In genomic region chr4:169164669-169165415, GRCh38 we compare ENCODE assay signal across 21 cellular contexts.
DNase-seq lines count a peak whose midpoint lies in the region; ATAC-seq and TF ChIP-seq lines count a peak whose summit lies in the region.
"Had no signal": no experiment of that assay in that cellular context is flagged by ENCODE, and none has a peak within 500 bp of the region (broad histone marks: within the 10 kb centered on the region; RNA-seq: fewer than 3 reads in every experiment).

No MANE protein-coding gene starts in this region.

- no peaks in the 10 kb centered on the region for H3K9me3 Mint-ChIP-seq in neural crest cell
- H3K9me3 Mint-ChIP-seq: activated T-helper 2 cell treated with anti-CD3 and anti-CD28 coated beads, Interferon-gamma antibody, Interleukin-2, Interleukin-4, amounts not matched to agents 10 μg/mL and 5 μg/mL and 100 μg/mL, durations not matched to agents 14 hours and 24 hours and 36 hours; naive B cell; stimulated activated naive CD8-positive, alpha-beta T cell treated with anti-CD3 and anti-CD28 coated beads, Interleukin-15, Interleukin-2, amounts not matched to agents 100 ng/mL and 50 ng/mL, for 24 hours; T-cell had no signal

- TF ChIP-seq CTCF in IMR-90 (conservative IDR thresholded peaks at IDR 0.05; ENCODE audit: low read depth, low read length) = no peak
- TF ChIP-seq CTCF in choroid plexus epithelial cell (conservative IDR thresholded peaks at IDR 0.05; ENCODE audit: low read depth, low read length) = no peak
- no peak for TF ChIP-seq CTCF in neural crest cell (conservative IDR thresholded peaks at IDR 0.05)
- no peak for TF ChIP-seq CTCF in PC-3 (conservative IDR thresholded peaks at IDR 0.05; ENCODE audit: low read depth, low read length)

- H3K4me1 Mint-ChIP-seq in neural crest cell = peaks cover 21% of the 10 kb centered on the region
- H3K4me1 Mint-ChIP-seq: T-cell had no signal

- H3K27me3 ChIP-seq in IMR-90 (ENCODE audit: control insufficient read depth, insufficient read depth, low read length) = no peaks in the 10 kb centered on the region
- H3K27me3 ChIP-seq in PC-3 (ENCODE audit: low read length) = no peaks in the 10 kb centered on the region
- H3K27me3 ChIP-seq: esophagus muscularis mucosa, vagina had no signal

- DNase-seq in AG20443 (ENCODE audit: low spot score) (peak; percentile 68), IMR-90 (peak; percentile 32), choroid plexus epithelial cell (ENCODE audit: low read depth) (peak; percentile 37), neural crest cell (ENCODE audit: low read depth, low spot score) (no peak), superior temporal gyrus (ENCODE audit: extremely low spot score) (no peak), PC-3 (no peak)
- no peak for DNase-seq in central memory CD4-positive, alpha-beta T cell
- DNase-seq: anterior cingulate cortex; left ventricle myocardium superior; naive B cell; NCI-H2171; RPMI8226; stimulated activated CD4-positive, alpha-beta T cell treated with anti-CD3 and anti-CD28 coated beads, Interleukin-12 subunit alpha, Interleukin-12 subunit beta, amount 100 ng/mL, for 4 hours; T-cell had no signal

- peak overlapping the region; percentile 38 for H3K14ac ChIP-seq in IMR-90 (replicated peaks; ENCODE audit: low read depth, low read length)

- in situ Hi-C loops in IMR-90 (cut with MboI; ENCODE audit: low sequenced_read_pairs) = no loop called here

- H3K4me2 ChIP-seq in IMR-90 (ENCODE audit: low read depth, low read length) = peak overlapping the region; percentile 23; the same call in 1 of the 2 replicates
- no peak overlapping the region for H3K4me2 ChIP-seq in PC-3 (ENCODE audit: low read length)

- H2BK15ac ChIP-seq in IMR-90 (ENCODE audit: low read depth, low read length) = 0 out of 3 replicates have a peak overlapping the region, but pooled peaks have one; percentile 12

- peaks cover 97% of the 10 kb centered on the region for H3K79me2 ChIP-seq in PC-3 (ENCODE audit: low read length)

- H3K9ac ChIP-seq in IMR-90 (ENCODE audit: low read depth, low read length) = no peak overlapping the region
- H3K9ac ChIP-seq in PC-3 (ENCODE audit: low read length) = no peak overlapping the region

- no peaks in the 10 kb centered on the region for H3K9me2 ChIP-seq in PC-3 (replicated peaks; ENCODE audit: low read length)

- intact Hi-C loops in IMR-90 (cut with micrococcal nuclease) (no loop called here), PC-3 (cut with micrococcal nuclease) (no loop called here)

- H3K4ac ChIP-seq in IMR-90 (ENCODE audit: low read depth, low read length) = peak overlapping the region; percentile 9; the same call in 1 of the 2 replicates

- H3K4me3 ChIP-seq in IMR-90 (ENCODE audit: insufficient read depth, low read depth, low read length) = no peak overlapping the region
- H3K4me3 ChIP-seq in choroid plexus epithelial cell (ENCODE audit: low read depth, low read length) = no peak overlapping the region
- H3K4me3 ChIP-seq in PC-3 (ENCODE audit: low read length) = no peak overlapping the region
- H3K4me3 ChIP-seq: esophagus muscularis mucosa, prostate gland, vagina had no signal

- no peak overlapping the region for H3K4me3 Mint-ChIP-seq in neural crest cell
- H3K4me3 Mint-ChIP-seq: naive B cell; stimulated activated naive CD8-positive, alpha-beta T cell treated with anti-CD3 and anti-CD28 coated beads, Interleukin-15, Interleukin-2, amounts not matched to agents 100 ng/mL and 50 ng/mL, for 24 hours; T-cell had no signal

- H3K4me1 ChIP-seq in IMR-90 (ENCODE audit: control insufficient read depth, insufficient read depth, low read length) (peaks cover 25% of the 10 kb centered on the region), PC-3 (ENCODE audit: insufficient read depth, low read length) (peaks cover under 1% of the 10 kb centered on the region; the same call in 1 of the 2 replicates)
- H3K4me1 ChIP-seq: prostate gland, vagina had no signal

- CTCF ChIA-PET in IMR-90 (lab: Yijun Ruan, JAX) = interaction anchor here (0.6 kb wide), 1 partner anchor 131 kb away, joined by 3 read pairs; no protein-coding TSS in a partner anchor
- CTCF ChIA-PET in PC-3 (lab: Charles Lee) = no interaction called here

- no peak overlapping the region; the same call in 1 of the 2 replicates for H3K23ac ChIP-seq in IMR-90 (ENCODE audit: low read depth, low read length)

- no peaks in the 10 kb centered on the region for H3F3A ChIP-seq in PC-3 (ENCODE audit: low read length, unreplicated experiment)

- no peak overlapping the region for H2AK9ac ChIP-seq in IMR-90 (replicated peaks; ENCODE audit: low read depth, low read length, poor library complexity)

- H3K36me3 Mint-ChIP-seq in neural crest cell (ENCODE audit: low read depth) = peaks cover 7% of the 10 kb centered on the region
- H3K36me3 Mint-ChIP-seq: naive B cell, T-cell had no signal

- POLR2A ChIA-PET in IMR-90 (lab: Charles Lee; ENCODE audit: unreplicated experiment) (interaction anchor here (0.6 kb wide), 1 partner anchor 697 kb away, joined by 4 read pairs; no protein-coding TSS in a partner anchor), PC-3 (lab: Charles Lee; ENCODE audit: unreplicated experiment) (no interaction called here)

- H3K27ac ChIP-seq in IMR-90 (ENCODE audit: insufficient read depth, low read length) = 0 out of 2 replicates have a peak overlapping the region, but pooled peaks have one; percentile 17
- no peak overlapping the region for H3K27ac ChIP-seq in PC-3 (ENCODE audit: low read length)
- H3K27ac ChIP-seq: esophagus muscularis mucosa, prostate gland, vagina had no signal

- H2AK5ac ChIP-seq in IMR-90 (ENCODE audit: low read depth, low read length) = no peak overlapping the region

- peaks cover 10% of the 10 kb centered on the region for H3K9me1 ChIP-seq in IMR-90 (ENCODE audit: insufficient read depth, low read length)

- no peak overlapping the region for H4K5ac ChIP-seq in IMR-90 (ENCODE audit: low read depth, low read length)

- no peak for TF ChIP-seq RAD21 in IMR-90 (IDR thresholded peaks at IDR 0.05; ENCODE audit: low read length)

- ATAC-seq in IMR-90 (ENCODE audit: low read depth) (peak; percentile 59), GM21786 (IDR thresholded peaks at IDR 0.05; ENCODE audit: unreplicated experiment) (no peak), PC-3 (no peak)
- ATAC-seq: HepG2, left ventricle myocardium superior, T-cell had no signal

- peak overlapping the region; percentile 80; the same call in 1 of the 2 replicates for H3K18ac ChIP-seq in IMR-90 (ENCODE audit: low read depth, low read length)

- H3K36me3 ChIP-seq in IMR-90 (ENCODE audit: control insufficient read depth, insufficient read depth, low read length) (peaks cover 2% of the 10 kb centered on the region; the same call in 1 of the 2 replicates), PC-3 (ENCODE audit: low read depth, low read length) (peaks cover 4% of the 10 kb centered on the region; the same call in 1 of the 2 replicates)
- H3K36me3 ChIP-seq: esophagus muscularis mucosa, prostate gland, vagina had no signal

- no peak overlapping the region for H3K56ac ChIP-seq in IMR-90 (ENCODE audit: extremely low read depth, insufficient read depth, low read length)

- WGBS in IMR-90 (ENCODE audit: extremely low coverage in 2 of 2, insufficient read length in 1 of 2), 2 experiments = no CpG with 5 or more reads among the region's 1 CpG

- BruUV-seq in IMR-90 (replicated peaks; lab: Mats Ljungman, UMichigan) (no TSS peak), PC-3 (replicated peaks; lab: Mats Ljungman, UMichigan) (no TSS peak)

- H4K8ac ChIP-seq in IMR-90 (ENCODE audit: low read depth in 2 of 2, low read length in 2 of 2) = 0 out of 4 replicates have a peak overlapping the region, but pooled peaks of 1 of the 2 experiments have one; percentile 20

- H4K20me1 ChIP-seq in IMR-90 (ENCODE audit: insufficient read depth, low read length) = peaks cover 11% of the 10 kb centered on the region; the same call in 1 of the 2 replicates
- H4K20me1 ChIP-seq in PC-3 (ENCODE audit: low read length) = no peaks in the 10 kb centered on the region; the same call in 1 of the 2 replicates

- no peaks in the 10 kb centered on the region for H3K27me3 Mint-ChIP-seq in neural crest cell (ENCODE audit: low read depth)
- H3K27me3 Mint-ChIP-seq: naive B cell had no signal

- H2BK120ac ChIP-seq in IMR-90 (ENCODE audit: low read depth, low read length) = peak overlapping the region; percentile 30

- peak overlapping the region; percentile 55 for H2BK5ac ChIP-seq in IMR-90 (ENCODE audit: low read depth, low read length, poor library complexity, severe bottlenecking)

- dilution Hi-C loops in IMR-90 (cut with HindIII; ENCODE audit: low sequenced_read_pairs, unreplicated experiment) = no loop called here

- H3K9me3 ChIP-seq in IMR-90 (ENCODE audit: control insufficient read depth, insufficient read depth, low read length) (no peaks in the 10 kb centered on the region), PC-3 (ENCODE audit: low read length) (no peaks in the 10 kb centered on the region)
- H3K9me3 ChIP-seq: esophagus muscularis mucosa, prostate gland, vagina had no signal

- no peak for TF ChIP-seq POLR2A in IMR-90 (IDR thresholded peaks at IDR 0.05; ENCODE audit: low read depth, low read length)

- no peak overlapping the region for H2BK20ac ChIP-seq in IMR-90 (ENCODE audit: low read depth, low read length)

- H4K91ac ChIP-seq in IMR-90 (ENCODE audit: insufficient read depth, low read depth, low read length) = peak overlapping the region; percentile 37; the same call in 1 of the 2 replicates

- peak overlapping the region; percentile 59 for H3K27ac Mint-ChIP-seq in neural crest cell (ENCODE audit: unreplicated experiment)
- H3K27ac Mint-ChIP-seq: activated T-helper 2 cell treated with anti-CD3 and anti-CD28 coated beads, Interferon-gamma antibody, Interleukin-2, Interleukin-4, amounts not matched to agents 10 μg/mL and 5 μg/mL and 100 μg/mL, durations not matched to agents 14 hours and 24 hours and 36 hours; stimulated activated naive CD8-positive, alpha-beta T cell treated with anti-CD3 and anti-CD28 coated beads, Interleukin-15, Interleukin-2, amounts not matched to agents 100 ng/mL and 50 ng/mL, for 24 hours; T-cell had no signal

- no peak overlapping the region for H2AFZ ChIP-seq in IMR-90 (replicated peaks; ENCODE audit: low read length, poor library complexity)
- H2AFZ ChIP-seq in PC-3 (ENCODE audit: low read length) = no peak overlapping the region

- H3K79me1 ChIP-seq in IMR-90 (ENCODE audit: low read depth in 1 of 2, low read length in 2 of 2) = peaks cover 20 to 70% of the 10 kb centered on the region in 2 experiments

TF ChIP-seq in IMR-90, 13 proteins besides CTCF, POLR2A, EP300 and RAD21:
- TF ChIP-seq CHD1 (IDR thresholded peaks at IDR 0.05; ENCODE audit: low read depth, low read length) (no peak), MAZ (IDR thresholded peaks at IDR 0.05; ENCODE audit: borderline replicate concordance, low read depth, low read length) (no peak), CEBPB (IDR thresholded peaks at IDR 0.05; ENCODE audit: low read depth, low read length) (no peak), MAFK (IDR thresholded peaks at IDR 0.05; ENCODE audit: low read depth, low read length) (no peak), RFX5 (IDR thresholded peaks at IDR 0.05; ENCODE audit: low read depth, low read length) (no peak), MXI1 (IDR thresholded peaks at IDR 0.05; ENCODE audit: borderline replicate concordance, low read depth, low read length) (no peak), SMC3 (IDR thresholded peaks at IDR 0.05; ENCODE audit: low read depth, low read length) (no peak), BHLHE40 (IDR thresholded peaks at IDR 0.05; ENCODE audit: low read depth, low read length) (no peak)

Comparison
In these comparisons a context has a peak if more than half of its experiments do, and no peak if none do; other contexts are left out.
1. DNase-seq: peak in AG20443 (single experiment), IMR-90 (single experiment) and choroid plexus epithelial cell (single experiment); none in neural crest cell (single experiment), superior temporal gyrus (single experiment), central memory CD4-positive, alpha-beta T cell (single experiment) and PC-3 (single experiment).